In the genomic region with DNA sequence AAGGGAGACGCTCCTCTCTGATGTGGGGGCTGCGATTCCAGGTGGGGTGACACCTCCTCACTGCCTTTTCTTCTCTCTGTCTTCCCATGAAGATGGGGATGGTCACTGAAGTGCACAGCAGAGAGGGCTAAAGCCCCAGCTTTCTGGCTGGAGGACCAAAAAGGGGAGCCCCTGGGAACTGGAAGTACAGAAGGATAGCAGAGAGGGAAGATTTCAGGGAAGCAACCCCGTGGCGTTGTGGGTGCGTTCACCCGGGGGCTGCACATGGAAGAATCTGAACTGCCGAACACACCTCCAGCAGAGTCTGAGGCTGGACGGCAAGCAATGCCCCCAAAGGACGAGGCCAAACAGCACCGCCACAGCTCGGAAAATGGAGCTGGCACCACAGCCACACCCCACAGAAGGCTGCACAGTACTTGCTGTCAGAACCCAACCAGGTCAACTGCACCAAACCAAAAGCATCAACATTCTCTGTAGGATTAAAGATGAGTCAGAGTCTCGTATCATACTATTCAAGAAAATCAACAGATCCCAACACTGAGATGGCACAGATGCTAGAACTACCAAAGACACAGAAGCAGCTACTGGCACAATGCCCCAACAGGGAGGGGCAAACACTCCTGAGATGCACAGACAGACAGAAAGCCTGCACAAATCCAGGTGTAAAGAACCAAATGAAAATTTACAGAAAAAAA, we compare ENCODE assay signal across 28 cellular contexts. TPM values are rescaled to one million over a fixed set of nuclear protein-coding genes. Genes with fewer than 3 reads are reported as not detected.
DNase-seq lines count a peak whose midpoint lies in the region; ATAC-seq and TF ChIP-seq lines count a peak whose summit lies in the region.
"Had no signal": no experiment of that assay in that cellular context is flagged by ENCODE, and none has a peak within 500 bp of the region (broad histone marks: within the 10 kb centered on the region; RNA-seq: fewer than 3 reads in every experiment).

No MANE protein-coding gene starts in this region.

- H3K27me3 Mint-ChIP-seq in stimulated activated naive CD8-positive, alpha-beta T cell treated with anti-CD3 and anti-CD28 coated beads, Interleukin-15, amount 100 ng/mL, for 72 hours = no peaks in the 10 kb centered on the region
- H3K27me3 Mint-ChIP-seq in activated T-helper 17 cell treated with anti-CD3 and anti-CD28 coated beads, Interleukin-2, amount 50 U/mL, for 72 hours = no peaks in the 10 kb centered on the region
- H3K27me3 Mint-ChIP-seq in stimulated activated memory B cell treated with anti-CD40 and anti-IgM and Interleukin-4, amounts not matched to agents 10 μg/mL and 1 μg/mL and 100 μg/mL, for 72 hours = no peaks in the 10 kb centered on the region
- H3K27me3 Mint-ChIP-seq in progenitor cell of endocrine pancreas = no peaks in the 10 kb centered on the region

- no peak overlapping the region for H3K4me3 ChIP-seq in fibroblast of the aortic adventitia (ENCODE audit: low read depth, low read length)
- H3K4me3 ChIP-seq: BLaER1, dorsolateral prefrontal cortex, lung, spleen, stomach, transverse colon had no signal

- no peaks in the 10 kb centered on the region for H3K9me3 Mint-ChIP-seq in stimulated activated naive CD8-positive, alpha-beta T cell treated with anti-CD3 and anti-CD28 coated beads, Interleukin-15, amount 100 ng/mL, for 72 hours
- no peaks in the 10 kb centered on the region for H3K9me3 Mint-ChIP-seq in activated T-helper 17 cell treated with anti-CD3 and anti-CD28 coated beads, Interleukin-2, amount 50 U/mL, for 72 hours
- H3K9me3 Mint-ChIP-seq in stimulated activated memory B cell treated with anti-CD40 and anti-IgM and Interleukin-4, amounts not matched to agents 10 μg/mL and 1 μg/mL and 100 μg/mL, for 72 hours = no peaks in the 10 kb centered on the region
- H3K9me3 Mint-ChIP-seq in progenitor cell of endocrine pancreas (ENCODE audit: low read depth) = peaks cover 13% of the 10 kb centered on the region

- no peak for DNase-seq in stimulated activated naive CD8-positive, alpha-beta T cell treated with anti-CD3 and anti-CD28 coated beads, Interleukin-15, amount 100 ng/mL, for 72 hours
- no peak for DNase-seq in stimulated activated naive CD8-positive, alpha-beta T cell treated with anti-CD3 and anti-CD28 coated beads, Interleukin-15, Interleukin-2, amounts not matched to agents 100 U/mL and 50 U/mL, for 24 hours
- DNase-seq in fibroblast of the aortic adventitia (ENCODE audit: low read depth) = peak; percentile 35
- no peak for DNase-seq in progenitor cell of endocrine pancreas (ENCODE audit: low spot score, unreplicated experiment)
- DNase-seq: activated naive CD4-positive, alpha-beta T cell; activated T-cell treated with anti-CD3 and anti-CD28 coated beads, Interleukin-2, amount 50 U/mL, for 1 hour; central memory CD4-positive, alpha-beta T cell; dorsolateral prefrontal cortex; hippocampal formation; MM.1S; NCI-H1436 treated with DMSO at 0.1 percent for 48 hours; NCI-H510A treated with DMSO at 0.1 percent for 48 hours; nucleus accumbens; retina; RPMI8226; spleen; stimulated activated CD4-positive, alpha-beta T cell treated with anti-CD3 and anti-CD28 coated beads, Interleukin-4, amount 100 ng/mL, for 1 hour; stomach; T-helper 9 cell; transverse colon had no signal

- H3K4me3 Mint-ChIP-seq in stimulated activated naive CD8-positive, alpha-beta T cell treated with anti-CD3 and anti-CD28 coated beads, Interleukin-15, amount 100 ng/mL, for 72 hours = no peak overlapping the region
- no peak overlapping the region for H3K4me3 Mint-ChIP-seq in activated T-helper 17 cell treated with anti-CD3 and anti-CD28 coated beads, Interleukin-2, amount 50 U/mL, for 72 hours
- no peak overlapping the region for H3K4me3 Mint-ChIP-seq in stimulated activated memory B cell treated with anti-CD40 and anti-IgM and Interleukin-4, amounts not matched to agents 10 μg/mL and 1 μg/mL and 100 μg/mL, for 72 hours
- no peak overlapping the region for H3K4me3 Mint-ChIP-seq in progenitor cell of endocrine pancreas (ENCODE audit: low read depth)

- H3K36me3 Mint-ChIP-seq in activated T-helper 17 cell treated with anti-CD3 and anti-CD28 coated beads, Interleukin-2, amount 50 U/mL, for 72 hours (ENCODE audit: low read depth) = peaks cover 41% of the 10 kb centered on the region
- H3K36me3 Mint-ChIP-seq in stimulated activated memory B cell treated with anti-CD40 and anti-IgM and Interleukin-4, amounts not matched to agents 10 μg/mL and 1 μg/mL and 100 μg/mL, for 72 hours = peaks cover 23% of the 10 kb centered on the region
- H3K36me3 Mint-ChIP-seq in progenitor cell of endocrine pancreas (ENCODE audit: insufficient read depth) = peaks cover 33% of the 10 kb centered on the region

- H3K4me1 Mint-ChIP-seq in stimulated activated naive CD8-positive, alpha-beta T cell treated with anti-CD3 and anti-CD28 coated beads, Interleukin-15, amount 100 ng/mL, for 72 hours = peaks cover 10% of the 10 kb centered on the region
- H3K4me1 Mint-ChIP-seq in activated T-helper 17 cell treated with anti-CD3 and anti-CD28 coated beads, Interleukin-2, amount 50 U/mL, for 72 hours = peaks cover 5% of the 10 kb centered on the region
- no peaks in the 10 kb centered on the region for H3K4me1 Mint-ChIP-seq in stimulated activated memory B cell treated with anti-CD40 and anti-IgM and Interleukin-4, amounts not matched to agents 10 μg/mL and 1 μg/mL and 100 μg/mL, for 72 hours
- peaks cover 4% of the 10 kb centered on the region for H3K4me1 Mint-ChIP-seq in progenitor cell of endocrine pancreas (ENCODE audit: low read depth)

- ATAC-seq in stimulated activated naive CD8-positive, alpha-beta T cell treated with anti-CD3 and anti-CD28 coated beads, Interleukin-15, amount 100 ng/mL, for 72 hours = peak; percentile 37
- no peak for ATAC-seq in stimulated activated naive CD8-positive, alpha-beta T cell treated with anti-CD3 and anti-CD28 coated beads, Interleukin-15, Interleukin-2, amounts not matched to agents 100 U/mL and 50 U/mL, for 24 hours
- peak; percentile 65 for ATAC-seq in activated T-helper 17 cell treated with anti-CD3 and anti-CD28 coated beads, Interleukin-2, amount 50 U/mL, for 72 hours (replicated peaks)
- no peak for ATAC-seq in stimulated activated memory B cell treated with anti-CD40 and anti-IgM and Interleukin-4, amounts not matched to agents 10 μg/mL and 1 μg/mL and 100 μg/mL, for 72 hours
- ATAC-seq in GM19035 (IDR thresholded peaks at IDR 0.05; ENCODE audit: unreplicated experiment) (no peak), HG03025 (IDR thresholded peaks at IDR 0.05; ENCODE audit: low FRiP score, unreplicated experiment) (no peak)
- ATAC-seq: activated CD4-positive, CD25-positive, alpha-beta regulatory T cell treated with anti-CD3 and anti-CD28 coated beads, Interleukin-2, amount 50 U/mL, for 24 hours; HCT116 had no signal

- H3K27ac Mint-ChIP-seq in stimulated activated naive CD8-positive, alpha-beta T cell treated with anti-CD3 and anti-CD28 coated beads, Interleukin-15, amount 100 ng/mL, for 72 hours = no peak overlapping the region
- no peak overlapping the region for H3K27ac Mint-ChIP-seq in activated T-helper 17 cell treated with anti-CD3 and anti-CD28 coated beads, Interleukin-2, amount 50 U/mL, for 72 hours
- no peak overlapping the region for H3K27ac Mint-ChIP-seq in stimulated activated memory B cell treated with anti-CD40 and anti-IgM and Interleukin-4, amounts not matched to agents 10 μg/mL and 1 μg/mL and 100 μg/mL, for 72 hours
- H3K27ac Mint-ChIP-seq in progenitor cell of endocrine pancreas = no peak overlapping the region

- TF ChIP-seq CTCF in fibroblast of the aortic adventitia (IDR thresholded peaks at IDR 0.05; ENCODE audit: insufficient read depth, low read length) = no peak
- no peak for TF ChIP-seq CTCF in progenitor cell of endocrine pancreas (IDR thresholded peaks at IDR 0.05; ENCODE audit: unreplicated experiment)

RNA-seq across cellular contexts. Expression of a gene that starts 49.9 kb away (rescaled TPM):
- total RNA-seq in activated T-helper 17 cell treated with anti-CD3 and anti-CD28 coated beads, Interleukin-2, amount 50 U/mL, for 72 hours = 10 to 100 TPM; 57.3 to 69.1 TPM
- total RNA-seq in fibroblast of the aortic adventitia (ENCODE audit: low replicate concordance) = 22.2 and 54.9 TPM in 2 replicates
- 44.1 and 46.2 TPM in 2 replicates for total RNA-seq in progenitor cell of endocrine pancreas

RNA-seq across cellular contexts. Expression of a gene that starts 50.8 kb away (rescaled TPM):
- total RNA-seq in activated T-helper 17 cell treated with anti-CD3 and anti-CD28 coated beads, Interleukin-2, amount 50 U/mL, for 72 hours = 1 to 10 TPM; 3.0 to 5.2 TPM
- total RNA-seq in fibroblast of the aortic adventitia (ENCODE audit: low replicate concordance) = 17.1 and 24.5 TPM in 2 replicates
- 40.5 and 42.4 TPM in 2 replicates for total RNA-seq in progenitor cell of endocrine pancreas

RNA-seq across cellular contexts. Expression of a gene that starts 58.5 kb away (rescaled TPM):
- total RNA-seq in activated T-helper 17 cell treated with anti-CD3 and anti-CD28 coated beads, Interleukin-2, amount 50 U/mL, for 72 hours = 10 to 100 TPM; 21.9 to 29.1 TPM
- 23.1 and 30.4 TPM in 2 replicates for total RNA-seq in fibroblast of the aortic adventitia (ENCODE audit: low replicate concordance)
- 21.6 and 23.5 TPM in 2 replicates for total RNA-seq in progenitor cell of endocrine pancreas

Comparison
In these comparisons a context has a peak if more than half of its experiments do, and no peak if none do; other contexts are left out.
1. ATAC-seq: peak in stimulated activated naive CD8-positive, alpha-beta T cell treated with anti-CD3 and anti-CD28 coated beads, Interleukin-15, amount 100 ng/mL, for 72 hours (single experiment) and activated T-helper 17 cell treated with anti-CD3 and anti-CD28 coated beads, Interleukin-2, amount 50 U/mL, for 72 hours (single experiment); none in stimulated activated naive CD8-positive, alpha-beta T cell treated with anti-CD3 and anti-CD28 coated beads, Interleukin-15, Interleukin-2, amounts not matched to agents 100 U/mL and 50 U/mL, for 24 hours (single experiment), stimulated activated memory B cell treated with anti-CD40 and anti-IgM and Interleukin-4, amounts not matched to agents 10 μg/mL and 1 μg/mL and 100 μg/mL, for 72 hours (single experiment), GM19035 (single experiment) and HG03025 (single experiment).